ENCODE assay signal across 18 cellular contexts in the genomic region with DNA sequence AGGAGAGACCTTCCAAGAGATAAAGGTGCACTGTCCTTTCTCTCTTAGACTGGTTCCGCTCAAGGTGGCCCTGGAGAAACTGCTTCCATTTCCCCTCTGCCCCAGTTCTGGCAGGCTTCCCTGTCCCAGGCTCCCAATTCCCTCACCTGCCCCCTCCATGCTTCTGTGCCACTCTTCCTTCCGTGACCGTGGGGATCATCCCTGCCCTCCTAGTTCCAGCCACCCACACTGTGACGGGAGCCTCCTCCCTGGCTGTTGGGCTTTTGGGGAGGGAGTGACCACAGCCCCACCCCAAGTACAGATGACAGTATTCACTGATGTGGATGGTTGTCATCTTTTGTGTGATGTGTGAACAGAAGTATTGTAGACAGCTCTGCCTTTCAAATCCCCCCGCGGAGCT. TPM values are rescaled to one million over a fixed set of nuclear protein-coding genes. Genes with fewer than 3 reads are reported as not detected.
DNase-seq lines count a peak whose midpoint lies in the region; ATAC-seq and TF ChIP-seq lines count a peak whose summit lies in the region.
"Had no signal": no experiment of that assay in that cellular context is flagged by ENCODE, and none has a peak within 500 bp of the region (broad histone marks: within the 10 kb centered on the region; RNA-seq: fewer than 3 reads in every experiment).

No MANE protein-coding gene starts in this region.

- H3K9me1 ChIP-seq in IMR-90 (ENCODE audit: insufficient read depth, low read length), result 0 out of 2 replicates have a peak, but pooled peaks cover 6% of the 10 kb centered on the region

- no peak overlapping the region for H2BK12ac ChIP-seq in mesenchymal stem cell (ENCODE audit: low read length in 2 of 2)

- no peak overlapping the region for H2BK5ac ChIP-seq in IMR-90 (ENCODE audit: low read depth, low read length, poor library complexity, severe bottlenecking)
- no peak overlapping the region for H2BK5ac ChIP-seq in mesenchymal stem cell (ENCODE audit: low read depth, low read length, poor library complexity, severe bottlenecking)

- H4K91ac ChIP-seq in IMR-90 (ENCODE audit: insufficient read depth, low read depth, low read length), result no peak overlapping the region
- H4K91ac ChIP-seq in mesenchymal stem cell (ENCODE audit: low read length), result peak overlapping the region; percentile 1

- no peak overlapping the region for H2AK9ac ChIP-seq in IMR-90 (replicated peaks; ENCODE audit: low read depth, low read length, poor library complexity)

- in situ Hi-C loops in IMR-90 (cut with MboI; ENCODE audit: low sequenced_read_pairs), result no loop called here

- H4K20me1 ChIP-seq in IMR-90 (ENCODE audit: insufficient read depth, low read length), result no peaks in the 10 kb centered on the region

- no peak for TF ChIP-seq RAD21 in IMR-90 (IDR thresholded peaks at IDR 0.05; ENCODE audit: low read length)

- DNase-seq in IMR-90 (no peak), epithelial cell of proximal tubule (ENCODE audit: low read depth) (no peak), mesenchymal stem cell (no peak), SJCRH30 (no peak), NCI-H2227 (lab: John Stamatoyannopoulos, UW; ENCODE audit: unreplicated experiment) (no peak)
- DNase-seq: activated CD4-positive, alpha-beta T cell treated with anti-CD3 and anti-CD28 coated beads for 48 hours; activated CD8-positive, alpha-beta memory T cell treated with anti-CD3 and anti-CD28 coated beads, Interleukin-2, amount 10 ng/mL, durations not matched to agents 7 days and 5 days; DMS79 treated with DMSO at 0.1 percent for 48 hours; effector CD8-positive, alpha-beta T cell; NCI-H1436 treated with DMSO at 0.1 percent for 48 hours; NCI-H2171 treated with DMSO at 0.1 percent for 48 hours; SHP77 treated with DMSO at 0.1 percent for 48 hours; stimulated activated CD4-positive, alpha-beta T cell treated with anti-CD3 and anti-CD28 coated beads, Interleukin-4, amount 100 ng/mL, for 1 hour; stimulated activated naive CD8-positive, alpha-beta T cell treated with anti-CD3 and anti-CD28 coated beads, Interleukin-15, Interleukin-2, amounts not matched to agents 100 U/mL and 50 U/mL, for 24 hours; T-helper 1 cell had no signal

- H3K79me1 ChIP-seq in IMR-90 (ENCODE audit: low read depth in 1 of 2, low read length in 2 of 2) (peaks cover 9 to 16% of the 10 kb centered on the region in 2 experiments; a peak in 2 of 4 replicates), mesenchymal stem cell (replicated peaks; ENCODE audit: low read length, poor library complexity, severe bottlenecking) (peaks cover 33% of the 10 kb centered on the region)

- no peak overlapping the region for H3K14ac ChIP-seq in IMR-90 (replicated peaks; ENCODE audit: low read depth, low read length)
- H3K14ac ChIP-seq in mesenchymal stem cell (ENCODE audit: low read length in 2 of 2), result no peak overlapping the region

- H2AFZ ChIP-seq in IMR-90 (replicated peaks; ENCODE audit: low read length, poor library complexity) (no peak overlapping the region), mesenchymal stem cell (ENCODE audit: low read depth, low read length) (no peak overlapping the region)

- H3K9ac ChIP-seq in IMR-90 (ENCODE audit: low read depth, low read length), result no peak overlapping the region
- H3K9ac ChIP-seq in mesenchymal stem cell (ENCODE audit: low read length), result no peak overlapping the region

- no peak for TF ChIP-seq POLR2A in IMR-90 (IDR thresholded peaks at IDR 0.05; ENCODE audit: low read depth, low read length)

- no peak overlapping the region for H2BK20ac ChIP-seq in IMR-90 (ENCODE audit: low read depth, low read length)

- H2AK5ac ChIP-seq in IMR-90 (ENCODE audit: low read depth, low read length) (no peak overlapping the region), mesenchymal stem cell (ENCODE audit: low read length, severe bottlenecking) (peak overlapping the region; percentile 63)

- WGBS in IMR-90 (ENCODE audit: extremely low coverage in 2 of 2, insufficient read length in 1 of 2), 2 experiments, result 93% methylated on average over 3 of the region's 6 CpGs; no CpG with 5 or more reads in 1 of the 2 experiments
- 100% methylated on average over 3 of the region's 6 CpGs for WGBS in mesenchymal stem cell

- no peak overlapping the region for H4K8ac ChIP-seq in IMR-90 (ENCODE audit: low read depth in 2 of 2, low read length in 2 of 2)
- H4K8ac ChIP-seq in mesenchymal stem cell (ENCODE audit: low read length), result no peak overlapping the region

- H3K27ac ChIP-seq in IMR-90 (ENCODE audit: insufficient read depth, low read length), result no peak overlapping the region
- H3K27ac ChIP-seq in mesenchymal stem cell (ENCODE audit: low read length, poor library complexity, severe bottlenecking), result no peak overlapping the region
- peak overlapping the region in 11 of 21 experiments; percentile 15 to 97 (median 81) for H3K27ac ChIP-seq in skin epidermis
- no peak overlapping the region for H3K27ac ChIP-seq in SJCRH30
- H3K27ac ChIP-seq: tibial artery had no signal

- CTCF ChIA-PET in IMR-90 (lab: Yijun Ruan, JAX), result interaction anchor here (1.1 kb wide), 1 partner anchor 46 kb away, joined by 4 read pairs; no protein-coding TSS in a partner anchor

- H2BK120ac ChIP-seq in IMR-90 (ENCODE audit: low read depth, low read length), result no peak overlapping the region
- no peak overlapping the region for H2BK120ac ChIP-seq in mesenchymal stem cell (ENCODE audit: low read depth, low read length)

- no peak overlapping the region for H2BK15ac ChIP-seq in IMR-90 (ENCODE audit: low read depth, low read length)
- H2BK15ac ChIP-seq in mesenchymal stem cell (ENCODE audit: low read depth, poor library complexity, severe bottlenecking), result no peak overlapping the region

- dilution Hi-C loops in IMR-90 (cut with HindIII; ENCODE audit: low sequenced_read_pairs, unreplicated experiment), result no loop called here

- no peak for ATAC-seq in IMR-90 (ENCODE audit: low read depth)
- no peak for ATAC-seq in GM21576 (IDR thresholded peaks at IDR 0.05; ENCODE audit: unreplicated experiment)
- ATAC-seq: activated CD8-positive, alpha-beta memory T cell treated with anti-CD3 and anti-CD28 coated beads, Interleukin-2, amount 10 ng/mL, durations not matched to agents 7 days and 5 days; stimulated activated naive CD8-positive, alpha-beta T cell treated with anti-CD3 and anti-CD28 coated beads, Interleukin-15, Interleukin-2, amounts not matched to agents 100 U/mL and 50 U/mL, for 24 hours had no signal

- POLR2A ChIA-PET in IMR-90 (lab: Charles Lee; ENCODE audit: unreplicated experiment), result no interaction called here

- H4K5ac ChIP-seq in IMR-90 (ENCODE audit: low read depth, low read length), result no peak overlapping the region

- intact Hi-C loops in IMR-90 (cut with micrococcal nuclease), result loop anchor here (5.0 kb wide), 1 partner anchor 53 kb away; no protein-coding TSS in a partner anchor

- peaks cover 7% of the 10 kb centered on the region for H3K4me1 ChIP-seq in IMR-90 (ENCODE audit: control insufficient read depth, insufficient read depth, low read length)
- peaks cover 22% of the 10 kb centered on the region for H3K4me1 ChIP-seq in mesenchymal stem cell (ENCODE audit: control insufficient read depth, insufficient read depth, low read depth, low read length)
- H3K4me1 ChIP-seq in SJCRH30, result no peaks in the 10 kb centered on the region

- BruUV-seq in IMR-90 (replicated peaks; lab: Mats Ljungman, UMichigan), result no TSS peak

- 0 out of 2 replicates have a peak overlapping the region, but pooled peaks have one; percentile 27 for H3K23ac ChIP-seq in IMR-90 (ENCODE audit: low read depth, low read length)
- H3K23ac ChIP-seq in mesenchymal stem cell (ENCODE audit: low read length in 2 of 2), result peak overlapping the region in 1 of 2 experiments; percentile 63

- no peak overlapping the region for H3K4me2 ChIP-seq in IMR-90 (ENCODE audit: low read depth, low read length)
- H3K4me2 ChIP-seq in mesenchymal stem cell (ENCODE audit: low read length, poor library complexity, severe bottlenecking), result peak overlapping the region; percentile 66

- no peaks in the 10 kb centered on the region for H3K9me3 ChIP-seq in IMR-90 (ENCODE audit: control insufficient read depth, insufficient read depth, low read length)
- H3K9me3 ChIP-seq in mesenchymal stem cell (ENCODE audit: control insufficient read depth, low read length), result no peaks in the 10 kb centered on the region
- H3K9me3 ChIP-seq in SJCRH30 (replicated peaks), result no peaks in the 10 kb centered on the region
- H3K9me3 ChIP-seq: tibial artery had no signal

- H3K36me3 ChIP-seq in IMR-90 (ENCODE audit: control insufficient read depth, insufficient read depth, low read length) (no peaks in the 10 kb centered on the region), mesenchymal stem cell (ENCODE audit: control insufficient read depth in 1 of 2, insufficient read depth in 2 of 2, low read depth in 1 of 2, low read length in 2 of 2) (peaks cover 5 to 19% of the 10 kb centered on the region in 2 experiments), SJCRH30 (no peaks in the 10 kb centered on the region)
- H3K36me3 ChIP-seq: tibial artery had no signal

- H3K18ac ChIP-seq in IMR-90 (ENCODE audit: low read depth, low read length) (no peak overlapping the region), mesenchymal stem cell (ENCODE audit: low read depth in 1 of 2, low read length in 2 of 2) (peak overlapping the region in 1 of 2 experiments; percentile 29)

- TF ChIP-seq CTCF in IMR-90 (conservative IDR thresholded peaks at IDR 0.05; ENCODE audit: low read depth, low read length), result no peak
- TF ChIP-seq CTCF in epithelial cell of proximal tubule (conservative IDR thresholded peaks at IDR 0.05; ENCODE audit: low read depth, low read length), result no peak

- H3K27me3 ChIP-seq in IMR-90 (ENCODE audit: control insufficient read depth, insufficient read depth, low read length) (no peaks in the 10 kb centered on the region), mesenchymal stem cell (ENCODE audit: control insufficient read depth in 1 of 2, insufficient read depth in 1 of 2, low read length in 2 of 2) (no peaks in the 10 kb centered on the region), SJCRH30 (no peaks in the 10 kb centered on the region)
- H3K27me3 ChIP-seq: tibial artery had no signal

- H3K4ac ChIP-seq in IMR-90 (ENCODE audit: low read depth, low read length) (no peak overlapping the region), mesenchymal stem cell (ENCODE audit: low read depth in 1 of 2, low read length in 2 of 2) (no peak overlapping the region)

- no peak overlapping the region for H3K56ac ChIP-seq in IMR-90 (ENCODE audit: extremely low read depth, insufficient read depth, low read length)

- H3K4me3 ChIP-seq in IMR-90 (ENCODE audit: insufficient read depth, low read depth, low read length) (no peak overlapping the region), epithelial cell of proximal tubule (ENCODE audit: low read depth, low read length) (peak overlapping the region; percentile 87), mesenchymal stem cell (ENCODE audit: insufficient read depth in 1 of 2, low read depth in 1 of 2, low read length in 2 of 2) (peak overlapping the region in 1 of 2 experiments; percentile 15), skin epidermis (peak overlapping the region; percentile 23 to 96 (median 78)), SJCRH30 (no peak overlapping the region)
- H3K4me3 ChIP-seq: tibial artery had no signal

RNA-seq across cellular contexts. Expression of gene IMPA2, which starts 2.8 kb away (rescaled TPM):
- total RNA-seq in IMR-90 (2012; rRNA removed) (4.7 and 5.4 TPM in 2 replicates), epithelial cell of proximal tubule (59.0 and 89.9 TPM in 2 replicates)
- 4.7 and 5.5 TPM in 2 replicates for polyA plus RNA-seq in IMR-90 (2012; rRNA removed)
- polyA plus RNA-seq in IMR-90 (2012; cell fraction: cytosol; rRNA removed), result 8.4 and 12.8 TPM in 2 replicates
- polyA plus RNA-seq in IMR-90 (2012; cell fraction: nucleus; rRNA removed; ENCODE audit: low replicate concordance), result 24.6 and 26.9 TPM in 2 replicates
- 12.3 TPM for polyA plus RNA-seq in mesenchymal stem cell (2013, experiment 1 of 2)
- 12.2 TPM for polyA plus RNA-seq in mesenchymal stem cell (2013, experiment 2 of 2)
- 35.8 and 36.6 TPM in 2 replicates for total RNA-seq in SJCRH30 (2014; rRNA removed; shearing (Covaris generic))

Comparison
In these comparisons a context has a peak if more than half of its experiments do, and no peak if none do; other contexts are left out.
1. H3K27ac ChIP-seq: peak in skin epidermis (11 of 21); none in IMR-90 (single experiment), mesenchymal stem cell (single experiment) and SJCRH30 (single experiment).
2. H3K4me3 ChIP-seq: peak in epithelial cell of proximal tubule (single experiment) and skin epidermis (7 of 7); none in IMR-90 (single experiment) and SJCRH30 (single experiment).